In genomic region chr14:96502621-96503251, GRCh38 we compare ENCODE assay signal across 1 cellular context.
A peak's percentile ranks its signal among the peaks of the same experiment; 100 is the strongest.
TF ChIP-seq lines count a peak whose summit lies in the region.

No MANE protein-coding gene starts in this region.

TF ChIP-seq in K562, 482 proteins besides CTCF, POLR2A, EP300 and RAD21 (continued from another document):
- TF ChIP-seq ZNF407 (IDR thresholded peaks at IDR 0.05; ENCODE audit: low read depth), result no peak
- no peak for TF ChIP-seq LEF1 (IDR thresholded peaks at IDR 0.05)
- TF ChIP-seq FIP1L1 (IDR thresholded peaks at IDR 0.05; ENCODE audit: low read depth, low read length, poor library complexity, severe bottlenecking), result peak; percentile 4
- TF ChIP-seq XRCC4 (IDR thresholded peaks at IDR 0.05; ENCODE audit: extremely low read depth, insufficient read depth, insufficient read length), result no peak
- no peak for TF ChIP-seq MEIS2 (IDR thresholded peaks at IDR 0.05; ENCODE audit: partially characterized antibody)
- no peak for TF ChIP-seq PPARD (CRISPR knock-in tag; IDR thresholded peaks at IDR 0.05)
- no peak for TF ChIP-seq RFX5 (IDR thresholded peaks at IDR 0.05; ENCODE audit: low read depth, low read length)
- TF ChIP-seq ZMIZ1 (IDR thresholded peaks at IDR 0.05; ENCODE audit: low read depth in 2 of 2, low read length in 2 of 2), result no peak
- no peak for TF ChIP-seq ZNF444 (CRISPR knock-in tag; IDR thresholded peaks at IDR 0.05)
- TF ChIP-seq RNF2 (IDR thresholded peaks at IDR 0.05), result no peak
- TF ChIP-seq HIVEP1 (CRISPR knock-in tag; IDR thresholded peaks at IDR 0.05), result no peak
- TF ChIP-seq SAFB (IDR thresholded peaks at IDR 0.05; ENCODE audit: borderline replicate concordance, low read depth, low read length), result no peak
- peak; percentile 43 to 79 (median 59); a peak in 4 of 6 replicates for TF ChIP-seq ZBTB11 (CRISPR knock-in tag; IDR thresholded peaks at IDR 0.05)
